In genomic region chr1:151540021-151540981, GRCh38 we compare ENCODE assay signal across 1 cellular context.
TF ChIP-seq lines count a peak whose summit lies in the region.

Gene TUFT1 (plus strand): TSS chr1:151540309. CDS start chr1:151540367, 58 bp downstream.

TF ChIP-seq in H1, 55 proteins besides CTCF, POLR2A, EP300 and RAD21 (continued from another document):
- TF ChIP-seq CHD7 (IDR thresholded peaks at IDR 0.05; ENCODE audit: insufficient replicate concordance, low read length): no peak
- TF ChIP-seq TBP (IDR thresholded peaks at IDR 0.05; ENCODE audit: low read depth, low read length): peak; percentile 97
- TF ChIP-seq SAP30 (IDR thresholded peaks at IDR 0.05; ENCODE audit: insufficient read depth, insufficient replicate concordance, low read length): peak; percentile 27
- no peak for TF ChIP-seq KDM5A (IDR thresholded peaks at IDR 0.05; ENCODE audit: low read length)
- peak; percentile 21 for TF ChIP-seq KDM4A (IDR thresholded peaks at IDR 0.05; ENCODE audit: low read depth, low read length, severe bottlenecking)
- TF ChIP-seq CBX8 (IDR thresholded peaks at IDR 0.05; ENCODE audit: borderline replicate concordance, low read depth, low read length): no peak
- TF ChIP-seq CEBPB (IDR thresholded peaks at IDR 0.05; ENCODE audit: low read depth, low read length): no peak
- TF ChIP-seq RFX5 (IDR thresholded peaks at IDR 0.05; ENCODE audit: borderline replicate concordance, low read depth, low read length): no peak
- no peak for TF ChIP-seq SIX5 (IDR thresholded peaks at IDR 0.05; ENCODE audit: low read depth, low read length)
- no peak for TF ChIP-seq GABPA (IDR thresholded peaks at IDR 0.05; ENCODE audit: borderline replicate concordance, insufficient read depth, low read length)
- TF ChIP-seq BCL11A (IDR thresholded peaks at IDR 0.05; ENCODE audit: low read depth in 2 of 2, low read length in 2 of 2): no peak
- peak; percentile 69 for TF ChIP-seq SP1 (IDR thresholded peaks at IDR 0.05; ENCODE audit: low read depth, low read length)
- peak; percentile 93 for TF ChIP-seq TAF7 (optimal IDR thresholded peaks at IDR 0.05; ENCODE audit: borderline replicate concordance, low read depth, low read length)
- no peak for TF ChIP-seq E2F6 (IDR thresholded peaks at IDR 0.05)
- TF ChIP-seq PHF8 (conservative IDR thresholded peaks at IDR 0.05; ENCODE audit: low read depth, low read length): peak; percentile 81
- no peak for TF ChIP-seq RXRA (IDR thresholded peaks at IDR 0.05; ENCODE audit: insufficient read depth, low read depth, low read length)
- peak; percentile 3; the same call in 1 of the 2 replicates for TF ChIP-seq BACH1 (IDR thresholded peaks at IDR 0.05; ENCODE audit: low read length)
- TF ChIP-seq RBBP5 (IDR thresholded peaks at IDR 0.05; ENCODE audit: borderline replicate concordance, low read depth, low read length): peak; percentile 3; the same call in 1 of the 2 replicates
- no peak for TF ChIP-seq JUN (IDR thresholded peaks at IDR 0.05; ENCODE audit: low read depth, low read length)
- TF ChIP-seq NRF1 (IDR thresholded peaks at IDR 0.05; ENCODE audit: low read depth, low read length): no peak
- peak; percentile 74 for TF ChIP-seq ASH2L (IDR thresholded peaks at IDR 0.05; ENCODE audit: low read length)
- peak; percentile 99 for TF ChIP-seq POLR2AphosphoS5 (IDR thresholded peaks at IDR 0.05; ENCODE audit: low read depth, low read length)
- TF ChIP-seq ZNF274 (IDR thresholded peaks at IDR 0.05; ENCODE audit: borderline replicate concordance, extremely low read depth, low read length): no peak
- TF ChIP-seq GTF2F1 (IDR thresholded peaks at IDR 0.05; ENCODE audit: borderline replicate concordance, low read depth, low read length): peak; percentile 97
- peak; percentile 61 to 83; a peak in 2 of 4 replicates for TF ChIP-seq SIN3A (conservative IDR thresholded peaks at IDR 0.05 in 1 of 2, IDR thresholded peaks at IDR 0.05 in 1 of 2; ENCODE audit: low read depth in 1 of 2, low read length in 2 of 2)
TF ChIP-seq in H1: peak in this region for 13.
